ENCODE assay signal across 17 cellular contexts in genomic region chr22:39041908-39042307, GRCh38. TPM values are rescaled to one million over a fixed set of nuclear protein-coding genes. Genes with fewer than 3 reads are reported as not detected.
DNase-seq lines count a peak whose midpoint lies in the region; ATAC-seq, FAIRE-seq and TF ChIP-seq lines count a peak whose summit lies in the region.
"Had no signal": no experiment of that assay in that cellular context is flagged by ENCODE, and none has a peak within 500 bp of the region (broad histone marks: within the 10 kb centered on the region; RNA-seq: fewer than 3 reads in every experiment).

No MANE protein-coding gene starts in this region.

- H4K20me1 ChIP-seq in HepG2 (ENCODE audit: insufficient read depth, low read length) = no peaks in the 10 kb centered on the region

- H3K9me3 ChIP-seq in HepG2 (ENCODE audit: low read length) = no peaks in the 10 kb centered on the region
- no peaks in the 10 kb centered on the region for H3K9me3 ChIP-seq in right lobe of liver
- H3K9me3 ChIP-seq: breast epithelium, esophagus muscularis mucosa, SJSA1 had no signal

- FAIRE-seq in HepG2 (lab: Jason Lieb, UNC) = no peak

- H3K4me1 Mint-ChIP-seq in activated B cell treated with CpG ODN at 0.5 μM for 24 hours = peaks cover 56% of the 10 kb centered on the region
- H3K4me1 Mint-ChIP-seq in memory B cell = peaks cover 37% of the 10 kb centered on the region

- TSS peak; percentile 69 for BruUV-seq in HepG2 (replicated peaks; lab: Mats Ljungman, UMichigan)

- H3K79me2 ChIP-seq in HepG2 (ENCODE audit: insufficient read depth, low read length) = peaks cover 2% of the 10 kb centered on the region

- CTCF ChIA-PET in HepG2 (lab: Yijun Ruan, JAX; ENCODE audit: low intra/inter-chr PET ratio, low total read pairs) (no interaction called here), activated B cell treated with CpG ODN at 0.5 μM for 24 hours (lab: Charles Lee) (no interaction called here)

- H3K9me3 Mint-ChIP-seq in activated B cell treated with CpG ODN at 0.5 μM for 24 hours (no peaks in the 10 kb centered on the region), memory B cell (no peaks in the 10 kb centered on the region)

- 100% methylated on average over 6 of the region's 7 CpGs for WGBS in HepG2 (ENCODE audit: low lambda C conversion rate)
- 93% methylated on average over 5 of the region's 7 CpGs for WGBS in right lobe of liver (ENCODE audit: insufficient coverage, low coverage, low lambda C conversion rate, missing lambda C conversion rate)

- H3K4me2 ChIP-seq in HepG2 (ENCODE audit: low read depth, low read length) = peak overlapping the region; percentile 78; the same call in 1 of the 2 replicates

- H3K4me3 ChIP-seq in HepG2 (replicated peaks in 1 of 3; ENCODE audit: insufficient read depth in 1 of 3, low read depth in 2 of 3, low read length in 3 of 3) (no peak overlapping the region), right lobe of liver (no peak overlapping the region)

- intact Hi-C loops in HepG2 (cut with micrococcal nuclease; ENCODE audit: unreplicated experiment) (no loop called here), right lobe of liver (cut with DNase I) (no loop called here), activated B cell treated with CpG ODN at 0.5 μM for 24 hours (cut with micrococcal nuclease) (loop anchor here (2.0 kb wide), 2 partner anchors 25 to 27 kb away; partner anchors contain the start of gene APOBEC3C)

- TF ChIP-seq CTCF in HepG2 (CRISPR knock-in tag; IDR thresholded peaks at IDR 0.05) (no peak), right lobe of liver (IDR thresholded peaks at IDR 0.05) (no peak), activated B cell treated with CpG ODN at 0.5 μM for 24 hours (IDR thresholded peaks at IDR 0.05) (no peak)

- peaks cover 33% of the 10 kb centered on the region for H3K4me1 ChIP-seq in HepG2 (ENCODE audit: insufficient read depth, low read length)
- H3K4me1 ChIP-seq in right lobe of liver = peaks cover 0 to 9% (median 0%) of the 10 kb centered on the region in 4 donors

- peak overlapping the region; percentile 90 for H3K4me3 Mint-ChIP-seq in activated B cell treated with CpG ODN at 0.5 μM for 24 hours
- peak overlapping the region; percentile 96 for H3K4me3 Mint-ChIP-seq in memory B cell

- in situ Hi-C loops in HepG2 (cut with HindIII; ENCODE audit: extremely low pct_ligation_motif_present, low pct_unique_long_range_greater_than_20kb) = no loop called here
- in situ Hi-C loops in ACHN (cut with HindIII; ENCODE audit: low pct_ligation_motif_present, low pct_unique_long_range_greater_than_20kb, low sequenced_read_pairs) = no loop called here

- no peak overlapping the region for H3K27ac ChIP-seq in HepG2 (ENCODE audit: extremely low read length, insufficient read depth, low read length)
- no peak overlapping the region for H3K27ac ChIP-seq in right lobe of liver
- H3K27ac ChIP-seq: SJSA1 had no signal

- TF ChIP-seq POLR2A in HepG2 (IDR thresholded peaks at IDR 0.05; ENCODE audit: insufficient read depth in 1 of 2, low read depth in 2 of 2, low read length in 2 of 2) = no peak
- TF ChIP-seq POLR2A in right lobe of liver (IDR thresholded peaks at IDR 0.05) = no peak

- no peak for TF ChIP-seq EP300 in HepG2 (IDR thresholded peaks at IDR 0.05; ENCODE audit: low read depth in 2 of 2, low read length in 2 of 2)
- TF ChIP-seq EP300 in HepG2 (CRISPR knock-in tag; IDR thresholded peaks at IDR 0.05; ENCODE audit: borderline replicate concordance) = no peak

- H3K36me3 Mint-ChIP-seq in activated B cell treated with CpG ODN at 0.5 μM for 24 hours (ENCODE audit: low read depth) (peaks cover 39% of the 10 kb centered on the region), memory B cell (peaks cover 19% of the 10 kb centered on the region)

- POLR2A ChIA-PET in HepG2 (lab: Yijun Ruan, JAX) = no interaction called here
- POLR2A ChIA-PET in activated B cell treated with CpG ODN at 0.5 μM for 24 hours (lab: Charles Lee) = interaction anchor here (0.7 kb wide), 1 partner anchor 19 kb away, joined by 7 read pairs; no protein-coding TSS in a partner anchor

- no peak overlapping the region for H3K9ac ChIP-seq in HepG2 (ENCODE audit: insufficient read depth, low read depth, low read length)

- ATAC-seq in HepG2 (no peak), right lobe of liver (no peak), activated B cell treated with CpG ODN at 0.5 μM for 24 hours (ENCODE audit: low read depth) (no peak), memory B cell (ENCODE audit: low read depth) (no peak)

- H2AFZ ChIP-seq in HepG2 (ENCODE audit: low read length) = no peak overlapping the region

- H3K27me3 Mint-ChIP-seq in activated B cell treated with CpG ODN at 0.5 μM for 24 hours (no peaks in the 10 kb centered on the region), memory B cell (no peaks in the 10 kb centered on the region)

- H3K36me3 ChIP-seq in HepG2 (replicated peaks in 1 of 2; ENCODE audit: control insufficient read depth in 1 of 2, insufficient read depth in 2 of 2, low read length in 2 of 2) (no peaks in the 10 kb centered on the region), right lobe of liver (no peaks in the 10 kb centered on the region)
- H3K36me3 ChIP-seq: breast epithelium had no signal

- TF ChIP-seq RAD21 in HepG2 (CRISPR knock-in tag; IDR thresholded peaks at IDR 0.05) = no peak

- H3K27me3 ChIP-seq in HepG2 (ENCODE audit: control insufficient read depth in 1 of 2, insufficient read depth in 2 of 2, low read length in 2 of 2) = no peaks in the 10 kb centered on the region
- no peaks in the 10 kb centered on the region for H3K27me3 ChIP-seq in right lobe of liver
- H3K27me3 ChIP-seq: breast epithelium, esophagus muscularis mucosa, SJSA1 had no signal

- DNase-seq in HepG2 (ENCODE audit: low spot score) (no peak), right lobe of liver (no peak), activated B cell treated with CpG ODN at 0.5 μM for 24 hours (no peak), memory B cell (ENCODE audit: low spot score in 2 of 2) (no peak), NCI-H1105 treated with DMSO at 0.1 percent for 48 hours (lab: John Stamatoyannopoulos, UW) (no peak), GDM1 (lab: John Stamatoyannopoulos, UW) (no peak), ACHN (no peak)
- DNase-seq in activated effector memory CD4-positive, alpha-beta T cell treated with Interleukin-2 at 50 U/mL for 16 hours = no peak
- DNase-seq: C1 segment of cervical spinal cord; islet precursor cell; MV-4-11; NCI-H510A; nucleus accumbens; stimulated activated CD4-positive, alpha-beta T cell treated with anti-CD3 and anti-CD28 coated beads, Interleukin-2, amount 100 ng/mL, for 24 hours had no signal

- H3K27ac Mint-ChIP-seq in activated B cell treated with CpG ODN at 0.5 μM for 24 hours (peak overlapping the region; percentile 90), memory B cell (peak overlapping the region; percentile 93)

RNA-seq across cellular contexts. Expression of gene APOBEC3F, which starts 1.2 kb away (rescaled TPM):
- total RNA-seq in HepG2 (2016; rRNA removed; fragmentation: Illumina TruSeq; extraction: Trizol) (2.9 and 3.8 TPM in 2 replicates), right lobe of liver (1 to 10 TPM; 2.0 to 6.6 (median 4.5) TPM), activated B cell treated with CpG ODN at 0.5 μM for 24 hours (75.6 and 82.4 TPM in 2 replicates)
- 1.4 and 1.7 TPM in 2 replicates for total RNA-seq in HepG2 (2016; cell fraction: cytosol; rRNA removed; fragmentation: Illumina TruSeq; extraction: Trizol; ENCODE audit: low read depth)
- total RNA-seq in HepG2 (2016; cell fraction: insoluble cytoplasmic fraction; rRNA removed; fragmentation: Illumina TruSeq; extraction: Trizol) = 2.5 and 3.2 TPM in 2 replicates
- total RNA-seq in HepG2 (2016; cell fraction: membrane; rRNA removed; fragmentation: Illumina TruSeq; extraction: Trizol) = 2.4 and 2.7 TPM in 2 replicates
- total RNA-seq in HepG2 (2016; cell fraction: nucleus; rRNA removed; fragmentation: Illumina TruSeq; extraction: Trizol) = 2.2 and 2.7 TPM in 2 replicates
- polyA plus RNA-seq in HepG2 (2011; rRNA removed) = 2.7 and 3.7 TPM in 2 replicates
- polyA plus RNA-seq in HepG2 (2011; cell fraction: cytosol; rRNA removed) = 2.5 and 3.1 TPM in 2 replicates
- 2.8 and 2.9 TPM in 2 replicates for polyA plus RNA-seq in HepG2 (2011; cell fraction: nucleus; rRNA removed)
- 2.3 and 3.7 TPM in 2 replicates for polyA plus RNA-seq in HepG2 (2012)
- polyA plus RNA-seq in HepG2 (2016; cell fraction: cytosol; fragmentation: Illumina TruSeq; extraction: Trizol; ENCODE audit: low read depth) = 0.87 and 1.3 TPM in 2 replicates
- polyA plus RNA-seq in HepG2 (2016; cell fraction: insoluble cytoplasmic fraction; fragmentation: Illumina TruSeq; extraction: Trizol; ENCODE audit: low read depth) = 4.1 and 4.3 TPM in 2 replicates
- polyA plus RNA-seq in HepG2 (2016; cell fraction: membrane; fragmentation: Illumina TruSeq; extraction: Trizol; ENCODE audit: low read depth) = 2.4 and 2.5 TPM in 2 replicates
- polyA plus RNA-seq in HepG2 (2016; cell fraction: nucleus; fragmentation: Illumina TruSeq; extraction: Trizol; ENCODE audit: insufficient read depth, low read depth) = 2.7 and 3.3 TPM in 2 replicates
- 0.51 and 24.4 TPM in 2 replicates for polyA minus RNA-seq in HepG2 (2011; rRNA and poly(A)+ RNA removed; ENCODE audit: low replicate concordance)
- 4.1 and 7.8 TPM in 2 replicates for polyA minus RNA-seq in HepG2 (2011; cell fraction: cytosol; rRNA and poly(A)+ RNA removed)
- 6.4 and 12.6 TPM in 2 replicates for polyA minus RNA-seq in HepG2 (2011; cell fraction: nucleus; rRNA and poly(A)+ RNA removed)

RNA-seq across cellular contexts. Expression of gene APOBEC3D, which starts 21.0 kb away (rescaled TPM):
- total RNA-seq in HepG2 (2016; rRNA removed; fragmentation: Illumina TruSeq; extraction: Trizol) = 0.21 and 0.24 TPM in 2 replicates
- 0.26 TPM in 1 of 2 replicates, not detected in the other for total RNA-seq in HepG2 (2016; cell fraction: cytosol; rRNA removed; fragmentation: Illumina TruSeq; extraction: Trizol; ENCODE audit: low read depth)
- 0.22 and 0.54 TPM in 2 replicates for total RNA-seq in HepG2 (2016; cell fraction: insoluble cytoplasmic fraction; rRNA removed; fragmentation: Illumina TruSeq; extraction: Trizol)
- 0.25 and 0.28 TPM in 2 replicates for total RNA-seq in HepG2 (2016; cell fraction: membrane; rRNA removed; fragmentation: Illumina TruSeq; extraction: Trizol)
- 0.22 and 0.25 TPM in 2 replicates for total RNA-seq in HepG2 (2016; cell fraction: nucleus; rRNA removed; fragmentation: Illumina TruSeq; extraction: Trizol)
- polyA plus RNA-seq in HepG2 (2011; rRNA removed) = 0.61 and 1.0 TPM in 2 replicates
- polyA plus RNA-seq in HepG2 (2011; cell fraction: cytosol; rRNA removed) = 0.47 and 1.0 TPM in 2 replicates
- polyA plus RNA-seq in HepG2 (2011; cell fraction: nucleus; rRNA removed) = 1.8 and 2.7 TPM in 2 replicates
- 0.52 and 1.0 TPM in 2 replicates for polyA plus RNA-seq in HepG2 (2012)
- not detected in 2 replicates for polyA plus RNA-seq in HepG2 (2016; cell fraction: cytosol; fragmentation: Illumina TruSeq; extraction: Trizol; ENCODE audit: low read depth)
- 0.23 TPM in 1 of 2 replicates, not detected in the other for polyA plus RNA-seq in HepG2 (2016; cell fraction: insoluble cytoplasmic fraction; fragmentation: Illumina TruSeq; extraction: Trizol; ENCODE audit: low read depth)
- polyA plus RNA-seq in HepG2 (2016; cell fraction: membrane; fragmentation: Illumina TruSeq; extraction: Trizol; ENCODE audit: low read depth) = not detected in 2 replicates
- 0.73 and 2.3 TPM in 2 replicates for polyA plus RNA-seq in HepG2 (2016; cell fraction: nucleus; fragmentation: Illumina TruSeq; extraction: Trizol; ENCODE audit: insufficient read depth, low read depth)
- 0.16 and 0.66 TPM in 2 replicates for polyA minus RNA-seq in HepG2 (2011; rRNA and poly(A)+ RNA removed; ENCODE audit: low replicate concordance)
- 0.97 and 1.5 TPM in 2 replicates for polyA minus RNA-seq in HepG2 (2011; cell fraction: cytosol; rRNA and poly(A)+ RNA removed)
- polyA minus RNA-seq in HepG2 (2011; cell fraction: nucleus; rRNA and poly(A)+ RNA removed) = 0.64 and 1.4 TPM in 2 replicates
- 1 to 10 TPM in 1 of 6 experiments, under 1 TPM in 5; 0.35 to 1.0 (median 0.61) TPM for total RNA-seq in right lobe of liver
- total RNA-seq in activated B cell treated with CpG ODN at 0.5 μM for 24 hours = 42.6 and 52.9 TPM in 2 replicates

RNA-seq across cellular contexts. Expression of gene APOBEC3C, which starts 27.9 kb away (rescaled TPM):
- 8.9 and 10.8 TPM in 2 replicates for total RNA-seq in HepG2 (2016; rRNA removed; fragmentation: Illumina TruSeq; extraction: Trizol)
- 1.9 and 2.3 TPM in 2 replicates for total RNA-seq in HepG2 (2016; cell fraction: cytosol; rRNA removed; fragmentation: Illumina TruSeq; extraction: Trizol; ENCODE audit: low read depth)
- 9.1 and 9.5 TPM in 2 replicates for total RNA-seq in HepG2 (2016; cell fraction: insoluble cytoplasmic fraction; rRNA removed; fragmentation: Illumina TruSeq; extraction: Trizol)
- 5.7 and 5.9 TPM in 2 replicates for total RNA-seq in HepG2 (2016; cell fraction: membrane; rRNA removed; fragmentation: Illumina TruSeq; extraction: Trizol)
- total RNA-seq in HepG2 (2016; cell fraction: nucleus; rRNA removed; fragmentation: Illumina TruSeq; extraction: Trizol) = 3.8 and 5.4 TPM in 2 replicates
- 20.4 and 27.6 TPM in 2 replicates for polyA plus RNA-seq in HepG2 (2011; rRNA removed)
- 20.1 and 23.3 TPM in 2 replicates for polyA plus RNA-seq in HepG2 (2011; cell fraction: cytosol; rRNA removed)
- 8.9 and 10.6 TPM in 2 replicates for polyA plus RNA-seq in HepG2 (2011; cell fraction: nucleus; rRNA removed)
- 17.1 and 44.0 TPM in 2 replicates for polyA plus RNA-seq in HepG2 (2012)
- polyA plus RNA-seq in HepG2 (2016; cell fraction: cytosol; fragmentation: Illumina TruSeq; extraction: Trizol; ENCODE audit: low read depth) = 4.5 and 5.1 TPM in 2 replicates
- polyA plus RNA-seq in HepG2 (2016; cell fraction: insoluble cytoplasmic fraction; fragmentation: Illumina TruSeq; extraction: Trizol; ENCODE audit: low read depth) = 20.9 and 22.5 TPM in 2 replicates
- 9.5 and 11.6 TPM in 2 replicates for polyA plus RNA-seq in HepG2 (2016; cell fraction: membrane; fragmentation: Illumina TruSeq; extraction: Trizol; ENCODE audit: low read depth)
- polyA plus RNA-seq in HepG2 (2016; cell fraction: nucleus; fragmentation: Illumina TruSeq; extraction: Trizol; ENCODE audit: insufficient read depth, low read depth) = 13.5 TPM in 2 replicates
- 2.2 and 31.0 TPM in 2 replicates for polyA minus RNA-seq in HepG2 (2011; rRNA and poly(A)+ RNA removed; ENCODE audit: low replicate concordance)
- polyA minus RNA-seq in HepG2 (2011; cell fraction: cytosol; rRNA and poly(A)+ RNA removed) = 11.6 and 14.5 TPM in 2 replicates
- 4.6 and 5.6 TPM in 2 replicates for polyA minus RNA-seq in HepG2 (2011; cell fraction: nucleus; rRNA and poly(A)+ RNA removed)
- total RNA-seq in right lobe of liver = 1 to 10 TPM; 1.0 to 3.8 (median 2.1) TPM
- 173 and 179 TPM in 2 replicates for total RNA-seq in activated B cell treated with CpG ODN at 0.5 μM for 24 hours

RNA-seq across cellular contexts. Expression of gene APOBEC3G, which starts 35.2 kb away (rescaled TPM):
- total RNA-seq in HepG2 (2016; rRNA removed; fragmentation: Illumina TruSeq; extraction: Trizol) (2.7 and 3.2 TPM in 2 replicates), right lobe of liver (1 to 10 TPM in 5 of 6 experiments, under 1 TPM in 1; 0.42 to 3.0 (median 2.0) TPM), activated B cell treated with CpG ODN at 0.5 μM for 24 hours (145 and 152 TPM in 2 replicates)
- total RNA-seq in HepG2 (2016; cell fraction: cytosol; rRNA removed; fragmentation: Illumina TruSeq; extraction: Trizol; ENCODE audit: low read depth) = 1.5 and 2.0 TPM in 2 replicates
- total RNA-seq in HepG2 (2016; cell fraction: insoluble cytoplasmic fraction; rRNA removed; fragmentation: Illumina TruSeq; extraction: Trizol) = 2.0 and 3.4 TPM in 2 replicates
- total RNA-seq in HepG2 (2016; cell fraction: membrane; rRNA removed; fragmentation: Illumina TruSeq; extraction: Trizol) = 2.8 and 3.4 TPM in 2 replicates
- 2.6 and 3.3 TPM in 2 replicates for total RNA-seq in HepG2 (2016; cell fraction: nucleus; rRNA removed; fragmentation: Illumina TruSeq; extraction: Trizol)
- 4.1 and 5.7 TPM in 2 replicates for polyA plus RNA-seq in HepG2 (2011; rRNA removed)
- polyA plus RNA-seq in HepG2 (2011; cell fraction: cytosol; rRNA removed) = 3.7 and 4.8 TPM in 2 replicates
- 4.2 and 5.2 TPM in 2 replicates for polyA plus RNA-seq in HepG2 (2011; cell fraction: nucleus; rRNA removed)
- 2.9 and 3.6 TPM in 2 replicates for polyA plus RNA-seq in HepG2 (2012)
- polyA plus RNA-seq in HepG2 (2016; cell fraction: cytosol; fragmentation: Illumina TruSeq; extraction: Trizol; ENCODE audit: low read depth) = 0.94 and 1.5 TPM in 2 replicates
- 2.4 TPM in 2 replicates for polyA plus RNA-seq in HepG2 (2016; cell fraction: insoluble cytoplasmic fraction; fragmentation: Illumina TruSeq; extraction: Trizol; ENCODE audit: low read depth)
- 1.9 and 2.3 TPM in 2 replicates for polyA plus RNA-seq in HepG2 (2016; cell fraction: membrane; fragmentation: Illumina TruSeq; extraction: Trizol; ENCODE audit: low read depth)
- polyA plus RNA-seq in HepG2 (2016; cell fraction: nucleus; fragmentation: Illumina TruSeq; extraction: Trizol; ENCODE audit: insufficient read depth, low read depth) = 3.0 and 4.1 TPM in 2 replicates
- polyA minus RNA-seq in HepG2 (2011; rRNA and poly(A)+ RNA removed; ENCODE audit: low replicate concordance) = 0.30 and 5.0 TPM in 2 replicates
- 1.5 and 1.9 TPM in 2 replicates for polyA minus RNA-seq in HepG2 (2011; cell fraction: cytosol; rRNA and poly(A)+ RNA removed)
- polyA minus RNA-seq in HepG2 (2011; cell fraction: nucleus; rRNA and poly(A)+ RNA removed) = 4.2 and 7.7 TPM in 2 replicates

RNA-seq across cellular contexts. Expression of gene APOBEC3H, which starts 55.1 kb away (rescaled TPM):
- total RNA-seq in HepG2 (2016; rRNA removed; fragmentation: Illumina TruSeq; extraction: Trizol) (0.31 and 1.0 TPM in 2 replicates), right lobe of liver (under 1 TPM in 1 of 6 experiments, not detected in 5; 0.31 TPM), activated B cell treated with CpG ODN at 0.5 μM for 24 hours (1.4 TPM in 2 replicates)
- total RNA-seq in HepG2 (2016; cell fraction: cytosol; rRNA removed; fragmentation: Illumina TruSeq; extraction: Trizol; ENCODE audit: low read depth) = not detected in 2 replicates
- total RNA-seq in HepG2 (2016; cell fraction: insoluble cytoplasmic fraction; rRNA removed; fragmentation: Illumina TruSeq; extraction: Trizol) = 0.25 and 0.32 TPM in 2 replicates
- 0.37 and 0.38 TPM in 2 replicates for total RNA-seq in HepG2 (2016; cell fraction: membrane; rRNA removed; fragmentation: Illumina TruSeq; extraction: Trizol)
- total RNA-seq in HepG2 (2016; cell fraction: nucleus; rRNA removed; fragmentation: Illumina TruSeq; extraction: Trizol) = not detected in 2 replicates
- polyA plus RNA-seq in HepG2 (2011; rRNA removed) = 0.18 and 0.20 TPM in 2 replicates
- polyA plus RNA-seq in HepG2 (2011; cell fraction: cytosol; rRNA removed) = 0.08 and 0.13 TPM in 2 replicates
- polyA plus RNA-seq in HepG2 (2011; cell fraction: nucleus; rRNA removed) = not detected in 2 replicates
- not detected in 2 replicates for polyA plus RNA-seq in HepG2 (2012)
- polyA plus RNA-seq in HepG2 (2016; cell fraction: cytosol; fragmentation: Illumina TruSeq; extraction: Trizol; ENCODE audit: low read depth) = 0.17 TPM in 1 of 2 replicates, not detected in the other
- polyA plus RNA-seq in HepG2 (2016; cell fraction: insoluble cytoplasmic fraction; fragmentation: Illumina TruSeq; extraction: Trizol; ENCODE audit: low read depth) = 0.46 and 0.52 TPM in 2 replicates
- 0.27 and 0.29 TPM in 2 replicates for polyA plus RNA-seq in HepG2 (2016; cell fraction: membrane; fragmentation: Illumina TruSeq; extraction: Trizol; ENCODE audit: low read depth)
- not detected in 2 replicates for polyA plus RNA-seq in HepG2 (2016; cell fraction: nucleus; fragmentation: Illumina TruSeq; extraction: Trizol; ENCODE audit: insufficient read depth, low read depth)
- polyA minus RNA-seq in HepG2 (2011; rRNA and poly(A)+ RNA removed; ENCODE audit: low replicate concordance) = 0.16 TPM in 2 replicates
- not detected in 2 replicates for polyA minus RNA-seq in HepG2 (2011; cell fraction: cytosol; rRNA and poly(A)+ RNA removed)
- polyA minus RNA-seq in HepG2 (2011; cell fraction: nucleus; rRNA and poly(A)+ RNA removed) = not detected in 2 replicates
- total RNA-seq: SJSA1 had no signal

Comparison
In these comparisons a context has a peak if more than half of its experiments do, and no peak if none do; other contexts are left out.
1. RNA of gene APOBEC3F, which starts 1.2 kb away (total RNA-seq): 75.6 to 82.4 TPM in activated B cell treated with CpG ODN at 0.5 μM for 24 hours; 2.0 to 6.6 TPM in right lobe of liver and 1.4 to 3.8 TPM in HepG2; every median in the first group is over 10 times any median in the second.
2. RNA of gene APOBEC3D, which starts 21.0 kb away (total RNA-seq): 42.6 to 52.9 TPM in activated B cell treated with CpG ODN at 0.5 μM for 24 hours; 0.35 to 1.0 TPM in right lobe of liver and 0.21 to 0.54 TPM in HepG2; every median in the first group is over 10 times any median in the second.
3. RNA of gene APOBEC3C, which starts 27.9 kb away (total RNA-seq): 173 to 179 TPM in activated B cell treated with CpG ODN at 0.5 μM for 24 hours; 1.9 to 10.8 TPM in HepG2 and 1.0 to 3.8 TPM in right lobe of liver; every median in the first group is over 10 times any median in the second.